8 cellular contexts compared by ENCODE assay signal in the genomic region with DNA sequence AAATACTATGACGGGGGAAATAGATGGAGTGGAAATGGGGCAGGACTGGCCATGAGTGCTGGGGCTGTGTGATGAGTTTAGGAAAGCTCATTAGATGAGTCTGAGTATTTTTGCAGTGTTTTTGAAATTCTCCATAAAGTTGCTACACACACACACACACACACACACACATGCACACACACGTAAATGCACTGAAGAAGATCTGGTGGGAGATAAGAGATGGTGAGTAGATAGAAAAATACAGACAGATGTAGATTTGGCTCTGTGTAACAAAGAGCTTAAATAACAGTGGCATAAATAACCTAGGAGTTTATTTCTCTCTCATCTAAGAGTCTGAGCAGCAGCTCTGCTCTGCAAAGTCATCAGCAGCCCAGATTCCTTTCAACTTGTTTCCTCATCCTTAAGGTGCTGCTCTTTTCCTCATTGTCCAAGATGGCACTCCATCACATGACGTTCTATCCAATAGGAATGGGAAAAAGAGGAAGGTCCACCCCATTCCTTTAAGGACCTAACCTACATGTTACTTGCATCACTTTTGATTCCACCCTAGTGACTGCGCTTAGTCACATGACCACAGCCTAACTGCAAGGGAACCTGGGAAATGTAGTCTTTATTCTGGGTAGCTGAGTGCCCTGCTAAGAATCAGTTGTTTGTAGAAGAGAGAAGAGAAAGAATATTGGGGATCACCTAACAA.
A peak's percentile ranks its signal among the peaks of the same experiment; 100 is the strongest.
DNase-seq lines count a peak whose midpoint lies in the region; ATAC-seq, FAIRE-seq and TF ChIP-seq lines count a peak whose summit lies in the region.

No MANE protein-coding gene starts in this region.

- POLR2A ChIA-PET in Panc1 (lab: Charles Lee) = no interaction called here

- no peak overlapping the region for H3K4me2 ChIP-seq in GM23248 (ENCODE audit: unreplicated experiment)

- FAIRE-seq in urothelium cell line (lab: Jason Lieb, UNC) = peak; percentile 90

- no peak for TF ChIP-seq CTCF in Panc1 (IDR thresholded peaks at IDR 0.05)
- TF ChIP-seq CTCF in foreskin fibroblast (IDR thresholded peaks at IDR 0.05; ENCODE audit: low read depth, low read length) = no peak

- H3K9me3 ChIP-seq in GM23248 (ENCODE audit: low read depth) = no peaks in the 10 kb centered on the region
- no peaks in the 10 kb centered on the region for H3K9me3 ChIP-seq in Panc1 (ENCODE audit: control insufficient read depth, insufficient read depth, low read depth, low read length)
- no peaks in the 10 kb centered on the region for H3K9me3 ChIP-seq in MG63

- H3K4me1 ChIP-seq in GM23248 (ENCODE audit: insufficient read depth) = no peaks in the 10 kb centered on the region
- H3K4me1 ChIP-seq in Panc1 (ENCODE audit: control insufficient read depth, insufficient read depth, low read length) = no peaks in the 10 kb centered on the region

- peak; percentile 88 for ATAC-seq in Panc1
- no peak for ATAC-seq in HG03571 (IDR thresholded peaks at IDR 0.05; ENCODE audit: unreplicated experiment)

- WGBS in GM23248 (ENCODE audit: low coverage in 1 of 2, low lambda C conversion rate in 2 of 2, missing lambda C conversion rate in 2 of 2), 2 experiments = 20 to 23% methylated on average over 4 of the region's 4 CpGs

- H3F3A ChIP-seq in GM23248 (ENCODE audit: insufficient read depth) = no peaks in the 10 kb centered on the region

- no TSS peak for BruUV-seq in Panc1 (replicated peaks; lab: Mats Ljungman, UMichigan)

- H3K4me3 ChIP-seq in GM23248 = no peak overlapping the region
- no peak overlapping the region for H3K4me3 ChIP-seq in Panc1 (ENCODE audit: low read depth in 2 of 2, low read length in 2 of 2)
- no peak overlapping the region for H3K4me3 ChIP-seq in foreskin fibroblast (ENCODE audit: low read depth in 1 of 2, low read length in 2 of 2)
- H3K4me3 ChIP-seq in MG63 = no peak overlapping the region

- H3K9ac ChIP-seq in GM23248 = no peak overlapping the region

- H3K36me3 ChIP-seq in GM23248 (ENCODE audit: low read depth) (no peaks in the 10 kb centered on the region), Panc1 (ENCODE audit: control insufficient read depth, insufficient read depth, low read length) (no peaks in the 10 kb centered on the region), MG63 (no peaks in the 10 kb centered on the region; the same call in 1 of the 2 replicates)

- DNase-seq in ACHN (peak; percentile 39), GM23248 (peak; percentile 86), Panc1 (ENCODE audit: low read depth, low spot score) (peak; percentile 32), foreskin fibroblast (peak; percentile 60 to 87), urothelium cell line (ENCODE audit: low spot score) (peak; percentile 79), MG63 (no peak)
- no peak for DNase-seq in activated naive CD4-positive, alpha-beta T cell treated with anti-CD3 and anti-CD28 coated beads, Interleukin-2, amount 50 U/mL, for 16 hours

- H2AFZ ChIP-seq in GM23248 = peak overlapping the region; percentile 44

- no peaks in the 10 kb centered on the region for H3K79me2 ChIP-seq in GM23248 (ENCODE audit: insufficient read depth)

- no peak overlapping the region for H3K27ac ChIP-seq in GM23248
- H3K27ac ChIP-seq in Panc1 (ENCODE audit: low read length) = no peak overlapping the region; the same call in 1 of the 2 replicates

- intact Hi-C loops in Panc1 (cut with micrococcal nuclease; ENCODE audit: unreplicated experiment) = no loop called here

- no peaks in the 10 kb centered on the region for H3K9me2 ChIP-seq in GM23248 (ENCODE audit: insufficient read depth)

- H3K27me3 ChIP-seq in GM23248 (replicated peaks; ENCODE audit: insufficient read depth) (no peaks in the 10 kb centered on the region), Panc1 (ENCODE audit: control insufficient read depth, insufficient read depth, low read length) (no peaks in the 10 kb centered on the region; the same call in 1 of the 2 replicates), MG63 (no peaks in the 10 kb centered on the region)

- CTCF ChIA-PET in Panc1 (lab: Charles Lee) = interaction anchor here (0.8 kb wide), 1 partner anchor 413 kb away, joined by 4 read pairs; no protein-coding TSS in a partner anchor

- H4K20me1 ChIP-seq in GM23248 (ENCODE audit: insufficient read depth) = no peaks in the 10 kb centered on the region

- in situ Hi-C loops in ACHN (cut with HindIII; ENCODE audit: low pct_ligation_motif_present, low pct_unique_long_range_greater_than_20kb, low sequenced_read_pairs) = no loop called here
- in situ Hi-C loops in GM23248 (cut with MboI) = no loop called here
- in situ Hi-C loops in Panc1 (cut with HindIII; ENCODE audit: low pct_unique_long_range_greater_than_20kb, low sequenced_read_pairs) = no loop called here

Comparison
In these comparisons a context has a peak if more than half of its experiments do, and no peak if none do; other contexts are left out.
1. DNase-seq: peak in ACHN (single experiment), GM23248 (single experiment), Panc1 (single experiment), foreskin fibroblast (2 of 2) and urothelium cell line (single experiment); none in activated naive CD4-positive, alpha-beta T cell treated with anti-CD3 and anti-CD28 coated beads, Interleukin-2, amount 50 U/mL, for 16 hours (single experiment) and MG63 (single experiment).